ENCODE assay signal across 8 cellular contexts in the genomic region with DNA sequence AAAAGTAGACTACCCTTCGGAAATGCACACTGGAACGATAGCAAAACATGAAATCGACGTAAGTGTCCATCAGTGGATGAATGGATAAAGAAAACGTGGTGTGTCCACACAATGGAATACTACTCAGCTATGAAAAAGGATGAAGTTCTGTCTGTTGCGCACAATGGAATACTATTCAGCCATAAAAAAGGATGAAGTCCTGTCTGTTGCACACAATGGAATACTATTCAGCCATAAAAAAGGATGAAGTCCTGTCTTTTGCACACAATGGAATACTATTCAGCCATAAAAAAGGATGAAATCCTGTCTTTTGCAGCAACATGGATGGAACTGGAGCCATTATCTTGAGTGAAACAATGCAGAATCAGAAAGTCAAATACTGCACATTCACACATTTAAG.
"Had no signal": no experiment of that assay in that cellular context is flagged by ENCODE, and none has a peak within 500 bp of the region (broad histone marks: within the 10 kb centered on the region; RNA-seq: fewer than 3 reads in every experiment).

No MANE protein-coding gene starts in this region.

- H2AFZ ChIP-seq: GM23248 had no signal

- H3K4me1 ChIP-seq: HAP-1 had no signal

- DNase-seq: GM23248, H7, IMR-90, KBM-7 had no signal

- H3K9me3 ChIP-seq: HAP-1 had no signal

- H3K36me3 ChIP-seq: HAP-1 had no signal

- H3K9ac ChIP-seq: GM23248, KMS-11 had no signal

- H3K4me3 ChIP-seq: GM23248, HAP-1 had no signal

- H3K4me2 ChIP-seq: KMS-11 had no signal

- H3K27ac ChIP-seq: GM23248, HL-60, KMS-11 had no signal

- ATAC-seq: HCT116 had no signal
